8 cellular contexts compared by ENCODE assay signal in the genomic region with DNA sequence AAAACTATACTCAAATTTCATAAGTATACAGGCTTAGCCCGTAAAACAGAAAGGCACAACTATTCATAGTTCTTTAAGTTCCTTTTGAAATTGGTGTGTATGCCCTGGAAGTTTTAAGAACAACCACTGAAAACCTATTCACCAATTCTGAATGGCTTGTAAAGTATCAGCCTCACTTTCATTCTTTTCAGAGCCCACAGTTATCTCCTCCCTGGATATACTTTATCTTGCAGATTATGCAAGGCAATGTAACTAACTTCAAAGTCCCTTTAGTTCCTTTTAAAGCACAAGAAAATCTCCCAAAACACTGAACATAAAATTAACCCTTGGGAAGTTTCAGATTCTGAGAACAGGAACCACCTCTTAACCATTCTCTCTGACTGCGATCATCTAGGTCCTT. TPM values are rescaled to one million over a fixed set of nuclear protein-coding genes. Genes with fewer than 3 reads are reported as not detected.
DNase-seq lines count a peak whose midpoint lies in the region; ATAC-seq, FAIRE-seq and TF ChIP-seq lines count a peak whose summit lies in the region.

No MANE protein-coding gene starts in this region.

- H3K4me3 Mint-ChIP-seq in T-cell: peak overlapping the region; percentile 93 to 99 (median 95)

- FAIRE-seq in GM19239 (lab: Jason Lieb, UNC): peak; percentile 58

- no peaks in the 10 kb centered on the region for H3K27me3 Mint-ChIP-seq in T-cell

- TF ChIP-seq CTCF in fibroblast of villous mesenchyme (IDR thresholded peaks at IDR 0.05; ENCODE audit: insufficient read depth, low read depth, low read length): no peak

- H3K36me3 Mint-ChIP-seq in T-cell: peaks cover 4% of the 10 kb centered on the region

- DNase-seq in GM19239 (ENCODE audit: insufficient read length, low spot score) (no peak), T-cell (no peak), fibroblast of villous mesenchyme (ENCODE audit: low read depth) (peak; percentile 54), skeletal muscle cell (ENCODE audit: low read depth) (no peak), SHP77 treated with DMSO at 0.1 percent for 48 hours (lab: John Stamatoyannopoulos, UW) (no peak), islet precursor cell (no peak)

- H3K9me3 Mint-ChIP-seq in T-cell: no peaks in the 10 kb centered on the region

- ATAC-seq in T-cell (replicated peaks in 1 of 4): no peak
- ATAC-seq in HG02938 (IDR thresholded peaks at IDR 0.05; ENCODE audit: unreplicated experiment): no peak
- no peak for ATAC-seq in HG02884 (IDR thresholded peaks at IDR 0.05; ENCODE audit: unreplicated experiment)

- POLR2A ChIA-PET in T-cell (lab: Charles Lee): no interaction called here

- CTCF ChIA-PET in T-cell (lab: Charles Lee): no interaction called here

- H3K4me3 ChIP-seq in fibroblast of villous mesenchyme (ENCODE audit: low read depth, low read length) (peak overlapping the region; percentile 85), skeletal muscle cell (ENCODE audit: low read depth, low read length) (peak overlapping the region; percentile 76)

- H3K4me1 Mint-ChIP-seq in T-cell: peaks cover 60 to 69% (median 60%) of the 10 kb centered on the region in 3 donors

- H3K27ac Mint-ChIP-seq in T-cell: peak overlapping the region; percentile 90 to 93

RNA-seq across cellular contexts. Expression of a gene that starts 1.1 kb away (rescaled TPM):
- total RNA-seq in T-cell (10 to 100 TPM; 27.8 to 31.5 (median 28.6) TPM), fibroblast of villous mesenchyme (14.2 and 16.4 TPM in 2 replicates)
